Comparison of ENCODE assay signal across 11 cellular contexts in the genomic region with DNA sequence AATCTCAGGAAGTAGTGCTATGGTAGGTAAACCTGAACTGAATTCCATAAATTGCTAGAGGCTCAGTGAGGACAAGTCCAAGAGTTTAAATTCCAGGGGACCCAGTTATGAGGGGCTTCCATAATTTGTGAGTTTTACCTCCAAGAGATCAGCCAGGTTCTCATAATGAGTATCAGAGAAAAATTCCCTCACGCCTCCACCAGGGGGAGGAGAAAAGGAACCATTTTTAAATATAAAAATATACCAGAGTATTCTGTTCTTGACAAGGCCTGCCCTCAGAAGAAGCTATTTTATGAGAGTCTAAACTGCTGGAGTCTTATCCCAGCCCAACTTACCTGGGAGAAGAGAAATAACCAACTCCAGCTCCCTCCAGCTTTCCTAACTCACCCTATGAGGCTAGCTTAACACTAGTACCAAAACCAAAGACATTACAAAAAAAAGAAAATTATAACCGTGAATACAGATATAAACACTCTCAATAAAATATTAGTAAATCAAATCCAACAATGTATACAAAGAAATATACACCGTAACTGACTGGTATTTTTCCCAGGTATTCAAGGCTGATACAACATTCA.
A peak's percentile ranks its signal among the peaks of the same experiment; 100 is the strongest.
DNase-seq lines count a peak whose midpoint lies in the region; ATAC-seq and TF ChIP-seq lines count a peak whose summit lies in the region.
"Had no signal": no experiment of that assay in that cellular context is flagged by ENCODE, and none has a peak within 500 bp of the region (broad histone marks: within the 10 kb centered on the region; RNA-seq: fewer than 3 reads in every experiment).

No MANE protein-coding gene starts in this region.

- no peaks in the 10 kb centered on the region for H3K4me1 ChIP-seq in vagina
- H3K4me1 ChIP-seq in heart left ventricle: no peaks in the 10 kb centered on the region
- H3K4me1 ChIP-seq: stomach had no signal

- no peak for ATAC-seq in heart left ventricle

- H3K4me3 ChIP-seq in BJ (ENCODE audit: low read depth, low read length): no peak overlapping the region
- H3K4me3 ChIP-seq in vagina: no peak overlapping the region
- no peak overlapping the region for H3K4me3 ChIP-seq in heart left ventricle
- H3K4me3 ChIP-seq: stomach had no signal

- H3K27me3 ChIP-seq in BJ (ENCODE audit: control insufficient read depth, insufficient read depth, low read length) (no peaks in the 10 kb centered on the region), vagina (no peaks in the 10 kb centered on the region), heart left ventricle (peaks cover 0 to 6% (median 0%) of the 10 kb centered on the region in 9 donors)
- H3K27me3 ChIP-seq: stomach had no signal

- H3K27ac ChIP-seq in vagina (no peak overlapping the region), heart left ventricle (no peak overlapping the region)
- H3K27ac ChIP-seq: stomach had no signal

- intact Hi-C loops in vagina (cut with DNase I): no loop called here
- intact Hi-C loops in heart left ventricle (cut with DNase I): no loop called here

- peak; percentile 45 for TF ChIP-seq CTCF in BJ (IDR thresholded peaks at IDR 0.05; ENCODE audit: insufficient read depth, low read depth, low read length)
- TF ChIP-seq CTCF in GM20000 (IDR thresholded peaks at IDR 0.05; ENCODE audit: extremely low read depth, missing control alignments): no peak
- TF ChIP-seq CTCF in vagina (IDR thresholded peaks at IDR 0.05): no peak
- TF ChIP-seq CTCF in heart left ventricle (IDR thresholded peaks at IDR 0.05): peak in 3 of 12 donors; percentile 13 to 23 (median 16)

- 83 to 89% (median 87%) methylated on average over 3 of the region's 3 CpGs for WGBS in heart left ventricle, 4 donors

- DNase-seq in BJ (ENCODE audit: low read depth) (no peak), GM20000 (ENCODE audit: low spot score) (peak; percentile 15), RKO (ENCODE audit: low spot score) (peak; percentile 27), germinal center (ENCODE audit: low spot score) (peak; percentile 11), pons (ENCODE audit: low spot score) (no peak), vagina (ENCODE audit: extremely low spot score in 2 of 2) (no peak), heart left ventricle (no peak), SW480 (ENCODE audit: low spot score) (no peak)
- DNase-seq: NCI-H774, posterior cingulate gyrus, stomach had no signal

- CTCF ChIA-PET in BJ (lab: Yijun Ruan, JAX): interaction anchor here (0.6 to 1.8 kb wide), 7 partner anchors 14 to 758 kb away, joined by 3 to 5 read pairs (median 3); a partner anchor contains a TSS

- H3K36me3 ChIP-seq in BJ (ENCODE audit: control insufficient read depth, insufficient read depth, low read length): no peaks in the 10 kb centered on the region
- no peaks in the 10 kb centered on the region for H3K36me3 ChIP-seq in vagina
- H3K36me3 ChIP-seq in heart left ventricle: no peaks in the 10 kb centered on the region
- H3K36me3 ChIP-seq: stomach had no signal

- POLR2A ChIA-PET in BJ (lab: Charles Lee): no interaction called here

- H3K9me3 ChIP-seq in vagina (no peaks in the 10 kb centered on the region), heart left ventricle (peaks cover 0 to 15% (median under 1%) of the 10 kb centered on the region in 12 donors)
- H3K9me3 ChIP-seq: stomach had no signal

- TF ChIP-seq POLR2A in vagina (IDR thresholded peaks at IDR 0.05) (no peak), heart left ventricle (IDR thresholded peaks at IDR 0.05) (no peak)

Comparison
In these comparisons a context has a peak if more than half of its experiments do, and no peak if none do; other contexts are left out.
1. DNase-seq: peak in GM20000 (single experiment), RKO (single experiment) and germinal center (single experiment); none in BJ (single experiment), pons (single experiment), vagina (0 of 2), heart left ventricle (0 of 5) and SW480 (single experiment).